Comparison of ENCODE assay signal across 8 cellular contexts in genomic region chr6:35486005-35486925, GRCh38. TPM values are rescaled to one million over a fixed set of nuclear protein-coding genes. Genes with fewer than 3 reads are reported as not detected.
A peak's percentile ranks its signal among the peaks of the same experiment; 100 is the strongest.
DNase-seq lines count a peak whose midpoint lies in the region; ATAC-seq and TF ChIP-seq lines count a peak whose summit lies in the region.
"Had no signal": no experiment of that assay in that cellular context is flagged by ENCODE, and none has a peak within 500 bp of the region (broad histone marks: within the 10 kb centered on the region; RNA-seq: fewer than 3 reads in every experiment).

No MANE protein-coding gene starts in this region.

- H3K4me1 ChIP-seq in esophagus squamous epithelium (peaks cover 56 to 83% (median 63%) of the 10 kb centered on the region in 3 donors), mucosa of rectum (ENCODE audit: control insufficient read depth in 2 of 2, insufficient read depth in 2 of 2, low read length in 2 of 2) (peaks cover 40 to 43% of the 10 kb centered on the region in 2 donors), urinary bladder (ENCODE audit: insufficient read depth) (peaks cover 7% of the 10 kb centered on the region)

- no peak for TF ChIP-seq CTCF in esophagus squamous epithelium (IDR thresholded peaks at IDR 0.05)

- H3K36me3 Mint-ChIP-seq in naive thymus-derived CD8-positive, alpha-beta T cell, result no peaks in the 10 kb centered on the region

- POLR2A ChIA-PET in naive thymus-derived CD8-positive, alpha-beta T cell (lab: Charles Lee), result interaction anchor here (1.0 kb wide), 2 partner anchors 11 to 188 kb away, joined by 3 read pairs; partner anchors contain the start of gene DEF6

- intact Hi-C loops in esophagus squamous epithelium (cut with DNase I), result no loop called here

- no peaks in the 10 kb centered on the region for H3K9me3 Mint-ChIP-seq in naive thymus-derived CD8-positive, alpha-beta T cell

- peak in 1 of 4 donors; percentile 43 for TF ChIP-seq POLR2A in esophagus squamous epithelium (IDR thresholded peaks at IDR 0.05)

- 35 to 40% methylated on average over 8 to 19 of the region's 61 CpGs for WGBS in esophagus squamous epithelium, 2 donors
- 24% methylated on average over 61 of the region's 61 CpGs for WGBS in urinary bladder

- peak; percentile 69 for DNase-seq in NCI-H748 treated with DMSO at 0.1 percent for 48 hours (lab: John Stamatoyannopoulos, UW)
- no peak for DNase-seq in esophagus squamous epithelium (lab: John Stamatoyannopoulos, UW)
- DNase-seq in naive thymus-derived CD8-positive, alpha-beta T cell, result no peak
- DNase-seq: hippocampal formation had no signal

- no peak overlapping the region for H3K27ac Mint-ChIP-seq in naive thymus-derived CD8-positive, alpha-beta T cell

- H3K4me3 ChIP-seq in esophagus squamous epithelium (peak overlapping the region; percentile 10 to 45 (median 32)), mucosa of rectum (ENCODE audit: low read length in 2 of 2) (peak overlapping the region; percentile 57 to 63), urinary bladder (ENCODE audit: low read depth, low read length) (no peak overlapping the region)

- H3K4me3 Mint-ChIP-seq in naive thymus-derived CD8-positive, alpha-beta T cell, result no peak overlapping the region

- H3K9ac ChIP-seq in mucosa of rectum (ENCODE audit: low read depth in 1 of 2, low read length in 2 of 2), result peak overlapping the region; percentile 75 to 93

- peak overlapping the region; percentile 90 to 99 (median 96) for H3K27ac ChIP-seq in esophagus squamous epithelium
- peak overlapping the region; percentile 96 to 98 for H3K27ac ChIP-seq in mucosa of rectum (ENCODE audit: low read depth in 2 of 2, low read length in 2 of 2)
- peak overlapping the region; percentile 90 for H3K27ac ChIP-seq in urinary bladder (ENCODE audit: low read depth)

- H3K27me3 Mint-ChIP-seq in naive thymus-derived CD8-positive, alpha-beta T cell, result no peaks in the 10 kb centered on the region

- H3K36me3 ChIP-seq in esophagus squamous epithelium (peaks cover 0 to 36% (median 0%) of the 10 kb centered on the region in 3 donors), mucosa of rectum (ENCODE audit: control insufficient read depth in 2 of 2, insufficient read depth in 2 of 2, low read length in 2 of 2) (peaks cover 7 to 8% of the 10 kb centered on the region in 2 donors), urinary bladder (ENCODE audit: insufficient read depth) (no peaks in the 10 kb centered on the region)

- H3K4me1 Mint-ChIP-seq in naive thymus-derived CD8-positive, alpha-beta T cell, result peaks cover 1 to 9% (median 7%) of the 10 kb centered on the region in 4 donors

- ATAC-seq in GM19467 (IDR thresholded peaks at IDR 0.05; ENCODE audit: unreplicated experiment), result no peak
- ATAC-seq in naive thymus-derived CD8-positive, alpha-beta T cell, result no peak
- no peak for ATAC-seq in GM19328 (IDR thresholded peaks at IDR 0.05; ENCODE audit: unreplicated experiment)

- H3K9me3 ChIP-seq in esophagus squamous epithelium (no peaks in the 10 kb centered on the region), mucosa of rectum (ENCODE audit: control insufficient read depth in 2 of 2, low read length in 2 of 2) (no peaks in the 10 kb centered on the region)

- H3K27me3 ChIP-seq in esophagus squamous epithelium (peaks cover 0 to under 1% (median 0%) of the 10 kb centered on the region in 4 donors), mucosa of rectum (ENCODE audit: control insufficient read depth in 2 of 2, insufficient read depth in 2 of 2, low read length in 2 of 2) (no peaks in the 10 kb centered on the region)

RNA-seq across cellular contexts. Expression of gene TEAD3, which starts 10.6 kb away (rescaled TPM):
- total RNA-seq in esophagus squamous epithelium (10 to 100 TPM; 13.7 to 33.5 (median 29.3) TPM), urinary bladder (14.0 TPM)
- polyA plus RNA-seq in urinary bladder, result 126 TPM
- total RNA-seq in naive thymus-derived CD8-positive, alpha-beta T cell, result under 1 TPM; 0.47 to 0.58 TPM
- polyA plus RNA-seq in naive thymus-derived CD8-positive, alpha-beta T cell, result under 1 TPM; 0.05 to 0.16 (median 0.15) TPM

RNA-seq across cellular contexts. Expression of gene RPL10A, which starts 18.1 kb away (rescaled TPM):
- total RNA-seq in esophagus squamous epithelium (1,000 to 10,000 TPM; 1,152 to 2,101 (median 1,461) TPM), urinary bladder (2,015 TPM)
- 2,572 TPM for polyA plus RNA-seq in urinary bladder
- 1,000 to 10,000 TPM; 2,013 to 2,044 TPM for total RNA-seq in naive thymus-derived CD8-positive, alpha-beta T cell
- polyA plus RNA-seq in naive thymus-derived CD8-positive, alpha-beta T cell, result 1,000 to 10,000 TPM; 1,376 to 1,445 (median 1,413) TPM

RNA-seq across cellular contexts. Expression of gene TULP1, which starts 26.4 kb away (rescaled TPM):
- total RNA-seq in esophagus squamous epithelium (not detected), urinary bladder (1.3 TPM)
- polyA plus RNA-seq in urinary bladder, result 0.34 TPM
- total RNA-seq in naive thymus-derived CD8-positive, alpha-beta T cell, result not detected
- not detected for polyA plus RNA-seq in naive thymus-derived CD8-positive, alpha-beta T cell

RNA-seq across cellular contexts. Expression of gene FANCE, which starts 34.1 kb away (rescaled TPM):
- 10 to 100 TPM in 1 of 4 donors, 1 to 10 TPM in 3; 6.9 to 15.5 (median 8.0) TPM for total RNA-seq in esophagus squamous epithelium
- total RNA-seq in urinary bladder, result 7.0 TPM
- polyA plus RNA-seq in urinary bladder, result 5.0 TPM
- total RNA-seq in naive thymus-derived CD8-positive, alpha-beta T cell, result 1 to 10 TPM; 9.0 to 9.3 TPM
- polyA plus RNA-seq in naive thymus-derived CD8-positive, alpha-beta T cell, result 1 to 10 TPM; 3.2 to 5.5 (median 3.3) TPM
